ENCODE assay signal across 1 cellular context in genomic region chr15:43230640-43231115, GRCh38.
TF ChIP-seq lines count a peak whose summit lies in the region.

No MANE protein-coding gene starts in this region.

TF ChIP-seq in K562, 482 proteins besides CTCF, POLR2A, EP300 and RAD21 (continued from another document and continues in another):
- TF ChIP-seq, protein P1, sequence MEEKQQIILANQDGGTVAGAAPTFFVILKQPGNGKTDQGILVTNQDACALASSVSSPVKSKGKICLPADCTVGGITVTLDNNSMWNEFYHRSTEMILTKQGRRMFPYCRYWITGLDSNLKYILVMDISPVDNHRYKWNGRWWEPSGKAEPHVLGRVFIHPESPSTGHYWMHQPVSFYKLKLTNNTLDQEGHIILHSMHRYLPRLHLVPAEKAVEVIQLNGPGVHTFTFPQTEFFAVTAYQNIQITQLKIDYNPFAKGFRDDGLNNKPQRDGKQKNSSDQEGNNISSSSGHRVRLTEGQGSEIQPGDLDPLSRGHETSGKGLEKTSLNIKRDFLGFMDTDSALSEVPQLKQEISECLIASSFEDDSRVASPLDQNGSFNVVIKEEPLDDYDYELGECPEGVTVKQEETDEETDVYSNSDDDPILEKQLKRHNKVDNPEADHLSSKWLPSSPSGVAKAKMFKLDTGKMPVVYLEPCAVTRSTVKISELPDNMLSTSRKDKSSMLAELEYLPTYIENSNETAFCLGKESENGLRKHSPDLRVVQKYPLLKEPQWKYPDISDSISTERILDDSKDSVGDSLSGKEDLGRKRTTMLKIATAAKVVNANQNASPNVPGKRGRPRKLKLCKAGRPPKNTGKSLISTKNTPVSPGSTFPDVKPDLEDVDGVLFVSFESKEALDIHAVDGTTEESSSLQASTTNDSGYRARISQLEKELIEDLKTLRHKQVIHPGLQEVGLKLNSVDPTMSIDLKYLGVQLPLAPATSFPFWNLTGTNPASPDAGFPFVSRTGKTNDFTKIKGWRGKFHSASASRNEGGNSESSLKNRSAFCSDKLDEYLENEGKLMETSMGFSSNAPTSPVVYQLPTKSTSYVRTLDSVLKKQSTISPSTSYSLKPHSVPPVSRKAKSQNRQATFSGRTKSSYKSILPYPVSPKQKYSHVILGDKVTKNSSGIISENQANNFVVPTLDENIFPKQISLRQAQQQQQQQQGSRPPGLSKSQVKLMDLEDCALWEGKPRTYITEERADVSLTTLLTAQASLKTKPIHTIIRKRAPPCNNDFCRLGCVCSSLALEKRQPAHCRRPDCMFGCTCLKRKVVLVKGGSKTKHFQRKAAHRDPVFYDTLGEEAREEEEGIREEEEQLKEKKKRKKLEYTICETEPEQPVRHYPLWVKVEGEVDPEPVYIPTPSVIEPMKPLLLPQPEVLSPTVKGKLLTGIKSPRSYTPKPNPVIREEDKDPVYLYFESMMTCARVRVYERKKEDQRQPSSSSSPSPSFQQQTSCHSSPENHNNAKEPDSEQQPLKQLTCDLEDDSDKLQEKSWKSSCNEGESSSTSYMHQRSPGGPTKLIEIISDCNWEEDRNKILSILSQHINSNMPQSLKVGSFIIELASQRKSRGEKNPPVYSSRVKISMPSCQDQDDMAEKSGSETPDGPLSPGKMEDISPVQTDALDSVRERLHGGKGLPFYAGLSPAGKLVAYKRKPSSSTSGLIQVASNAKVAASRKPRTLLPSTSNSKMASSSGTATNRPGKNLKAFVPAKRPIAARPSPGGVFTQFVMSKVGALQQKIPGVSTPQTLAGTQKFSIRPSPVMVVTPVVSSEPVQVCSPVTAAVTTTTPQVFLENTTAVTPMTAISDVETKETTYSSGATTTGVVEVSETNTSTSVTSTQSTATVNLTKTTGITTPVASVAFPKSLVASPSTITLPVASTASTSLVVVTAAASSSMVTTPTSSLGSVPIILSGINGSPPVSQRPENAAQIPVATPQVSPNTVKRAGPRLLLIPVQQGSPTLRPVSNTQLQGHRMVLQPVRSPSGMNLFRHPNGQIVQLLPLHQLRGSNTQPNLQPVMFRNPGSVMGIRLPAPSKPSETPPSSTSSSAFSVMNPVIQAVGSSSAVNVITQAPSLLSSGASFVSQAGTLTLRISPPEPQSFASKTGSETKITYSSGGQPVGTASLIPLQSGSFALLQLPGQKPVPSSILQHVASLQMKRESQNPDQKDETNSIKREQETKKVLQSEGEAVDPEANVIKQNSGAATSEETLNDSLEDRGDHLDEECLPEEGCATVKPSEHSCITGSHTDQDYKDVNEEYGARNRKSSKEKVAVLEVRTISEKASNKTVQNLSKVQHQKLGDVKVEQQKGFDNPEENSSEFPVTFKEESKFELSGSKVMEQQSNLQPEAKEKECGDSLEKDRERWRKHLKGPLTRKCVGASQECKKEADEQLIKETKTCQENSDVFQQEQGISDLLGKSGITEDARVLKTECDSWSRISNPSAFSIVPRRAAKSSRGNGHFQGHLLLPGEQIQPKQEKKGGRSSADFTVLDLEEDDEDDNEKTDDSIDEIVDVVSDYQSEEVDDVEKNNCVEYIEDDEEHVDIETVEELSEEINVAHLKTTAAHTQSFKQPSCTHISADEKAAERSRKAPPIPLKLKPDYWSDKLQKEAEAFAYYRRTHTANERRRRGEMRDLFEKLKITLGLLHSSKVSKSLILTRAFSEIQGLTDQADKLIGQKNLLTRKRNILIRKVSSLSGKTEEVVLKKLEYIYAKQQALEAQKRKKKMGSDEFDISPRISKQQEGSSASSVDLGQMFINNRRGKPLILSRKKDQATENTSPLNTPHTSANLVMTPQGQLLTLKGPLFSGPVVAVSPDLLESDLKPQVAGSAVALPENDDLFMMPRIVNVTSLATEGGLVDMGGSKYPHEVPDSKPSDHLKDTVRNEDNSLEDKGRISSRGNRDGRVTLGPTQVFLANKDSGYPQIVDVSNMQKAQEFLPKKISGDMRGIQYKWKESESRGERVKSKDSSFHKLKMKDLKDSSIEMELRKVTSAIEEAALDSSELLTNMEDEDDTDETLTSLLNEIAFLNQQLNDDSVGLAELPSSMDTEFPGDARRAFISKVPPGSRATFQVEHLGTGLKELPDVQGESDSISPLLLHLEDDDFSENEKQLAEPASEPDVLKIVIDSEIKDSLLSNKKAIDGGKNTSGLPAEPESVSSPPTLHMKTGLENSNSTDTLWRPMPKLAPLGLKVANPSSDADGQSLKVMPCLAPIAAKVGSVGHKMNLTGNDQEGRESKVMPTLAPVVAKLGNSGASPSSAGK (IDR thresholded peaks at IDR 0.05), result no peak
- no peak for TF ChIP-seq PYGO2 (tag; IDR thresholded peaks at IDR 0.05)
- no peak for TF ChIP-seq RBFOX2 (IDR thresholded peaks at IDR 0.05; ENCODE audit: low read depth, low read length)
- no peak for TF ChIP-seq LARP7 (IDR thresholded peaks at IDR 0.05)
- peak; percentile 40; the same call in 1 of the 2 replicates for TF ChIP-seq JUND (IDR thresholded peaks at IDR 0.05; ENCODE audit: borderline replicate concordance, low read depth, low read length)
- peak; percentile 56; the same call in 1 of the 3 replicates for TF ChIP-seq JUND (tag; IDR thresholded peaks at IDR 0.05; ENCODE audit: borderline replicate concordance, low read depth, low read length)
- no peak for TF ChIP-seq TSHZ1 (CRISPR knock-in tag; IDR thresholded peaks at IDR 0.05)
- TF ChIP-seq NR1H2 (CRISPR knock-in tag; IDR thresholded peaks at IDR 0.05), result no peak
- no peak for TF ChIP-seq RBBP5 (IDR thresholded peaks at IDR 0.05; ENCODE audit: borderline replicate concordance, insufficient read depth, low read length, poor library complexity, severe bottlenecking)
- TF ChIP-seq EGR1 (conservative IDR thresholded peaks at IDR 0.05), result no peak
- TF ChIP-seq ZNF740 (CRISPR knock-in tag; IDR thresholded peaks at IDR 0.05), result no peak
- TF ChIP-seq ZNF740 (tag; IDR thresholded peaks at IDR 0.05), result no peak
- TF ChIP-seq ZNF184 (CRISPR knock-in tag; IDR thresholded peaks at IDR 0.05), result no peak
- TF ChIP-seq ZNF253 (CRISPR knock-in tag; conservative IDR thresholded peaks at IDR 0.05), result no peak
- no peak for TF ChIP-seq HSF4 (CRISPR knock-in tag; IDR thresholded peaks at IDR 0.05; ENCODE audit: borderline replicate concordance)
- TF ChIP-seq, protein P2, sequence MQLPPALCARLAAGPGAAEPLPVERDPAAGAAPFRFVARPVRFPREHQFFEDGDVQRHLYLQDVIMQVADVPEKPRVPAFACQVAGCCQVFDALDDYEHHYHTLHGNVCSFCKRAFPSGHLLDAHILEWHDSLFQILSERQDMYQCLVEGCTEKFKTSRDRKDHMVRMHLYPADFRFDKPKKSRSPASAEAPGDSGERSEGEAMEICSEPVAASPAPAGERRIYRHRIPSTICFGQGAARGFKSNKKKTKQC (CRISPR knock-in tag; IDR thresholded peaks at IDR 0.05), result no peak
- TF ChIP-seq ZNF592 (IDR thresholded peaks at IDR 0.05), result peak; percentile 78
- TF ChIP-seq, protein P3, sequence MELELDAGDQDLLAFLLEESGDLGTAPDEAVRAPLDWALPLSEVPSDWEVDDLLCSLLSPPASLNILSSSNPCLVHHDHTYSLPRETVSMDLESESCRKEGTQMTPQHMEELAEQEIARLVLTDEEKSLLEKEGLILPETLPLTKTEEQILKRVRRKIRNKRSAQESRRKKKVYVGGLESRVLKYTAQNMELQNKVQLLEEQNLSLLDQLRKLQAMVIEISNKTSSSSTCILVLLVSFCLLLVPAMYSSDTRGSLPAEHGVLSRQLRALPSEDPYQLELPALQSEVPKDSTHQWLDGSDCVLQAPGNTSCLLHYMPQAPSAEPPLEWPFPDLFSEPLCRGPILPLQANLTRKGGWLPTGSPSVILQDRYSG (tag; conservative IDR thresholded peaks at IDR 0.05; ENCODE audit: low read depth), result no peak
- no peak for TF ChIP-seq CBFB (CRISPR knock-in tag; IDR thresholded peaks at IDR 0.05)
- no peak for TF ChIP-seq PHF8 (IDR thresholded peaks at IDR 0.05; ENCODE audit: borderline replicate concordance, low read length)
- no peak for TF ChIP-seq NR2C2 (CRISPR knock-in tag; IDR thresholded peaks at IDR 0.05)
- TF ChIP-seq NR2C2 (tag; IDR thresholded peaks at IDR 0.05), result peak; percentile 72
- TF ChIP-seq ZBTB1 (CRISPR knock-in tag; IDR thresholded peaks at IDR 0.05; ENCODE audit: borderline replicate concordance, low read depth), result no peak
- TF ChIP-seq ZNF197 (CRISPR knock-in tag; IDR thresholded peaks at IDR 0.05; ENCODE audit: low read depth), result no peak
- 0 out of 2 replicates have a peak, but pooled peaks have one; percentile 45 for TF ChIP-seq NBN (IDR thresholded peaks at IDR 0.05; ENCODE audit: low read depth)
- TF ChIP-seq TGIF2 (CRISPR knock-in tag; IDR thresholded peaks at IDR 0.05), result no peak
- TF ChIP-seq CXXC5 (CRISPR knock-in tag; IDR thresholded peaks at IDR 0.05), result peak; percentile 35; the same call in 1 of the 2 replicates
- no peak for TF ChIP-seq FUS (optimal IDR thresholded peaks at IDR 0.05; ENCODE audit: low read depth, low read length)
- TF ChIP-seq E2F3 (CRISPR knock-in tag; IDR thresholded peaks at IDR 0.05), result no peak
- TF ChIP-seq ZNF384 (IDR thresholded peaks at IDR 0.05; ENCODE audit: low read depth, low read length), result no peak
- peak; percentile 48; the same call in 1 of the 2 replicates for TF ChIP-seq EHMT2 (IDR thresholded peaks at IDR 0.05)
- TF ChIP-seq PHB2 (IDR thresholded peaks at IDR 0.05; ENCODE audit: low read depth), result no peak
